2 cellular contexts compared by ENCODE assay signal in genomic region chr16:15782573-15783365, GRCh38.
A peak's percentile ranks its signal among the peaks of the same experiment; 100 is the strongest.
TF ChIP-seq lines count a peak whose summit lies in the region.

No MANE protein-coding gene starts in this region.

TF ChIP-seq in SK-N-SH, 30 proteins besides CTCF, POLR2A, EP300 and RAD21:
- TF ChIP-seq USF2 (IDR thresholded peaks at IDR 0.05; ENCODE audit: borderline replicate concordance, low read depth, low read length), result no peak
- no peak for TF ChIP-seq FOXJ3 (CRISPR knock-in tag; IDR thresholded peaks at IDR 0.05)
- TF ChIP-seq SMC3 (IDR thresholded peaks at IDR 0.05; ENCODE audit: low read depth, low read length), result no peak
- TF ChIP-seq JUND (IDR thresholded peaks at IDR 0.05), result no peak
- TF ChIP-seq USF1 (IDR thresholded peaks at IDR 0.05; ENCODE audit: borderline replicate concordance, low read depth), result no peak; the same call in 1 of the 2 replicates
- TF ChIP-seq FOXM1 (IDR thresholded peaks at IDR 0.05; ENCODE audit: low read depth), result no peak
- TF ChIP-seq ZBTB33 (IDR thresholded peaks at IDR 0.05; ENCODE audit: borderline replicate concordance, low read depth), result no peak
- TF ChIP-seq GABPA (IDR thresholded peaks at IDR 0.05; ENCODE audit: low read depth), result no peak
- no peak for TF ChIP-seq MXI1 (IDR thresholded peaks at IDR 0.05; ENCODE audit: low read depth, low read length)
- no peak for TF ChIP-seq PBX3 (IDR thresholded peaks at IDR 0.05)
- TF ChIP-seq ELF1 (IDR thresholded peaks at IDR 0.05), result no peak
- TF ChIP-seq MEF2A (IDR thresholded peaks at IDR 0.05; ENCODE audit: borderline replicate concordance, low read depth), result no peak
- no peak for TF ChIP-seq FOSL2 (IDR thresholded peaks at IDR 0.05; ENCODE audit: borderline replicate concordance, low read depth)
- no peak for TF ChIP-seq TAF1 (IDR thresholded peaks at IDR 0.05; ENCODE audit: borderline replicate concordance, low read depth, low read length)
- TF ChIP-seq GATA2 (CRISPR knock-in tag; IDR thresholded peaks at IDR 0.05), result no peak
- TF ChIP-seq NRF1 (IDR thresholded peaks at IDR 0.05; ENCODE audit: low read depth, low read length), result no peak
- TF ChIP-seq SIN3A (IDR thresholded peaks at IDR 0.05; ENCODE audit: borderline replicate concordance, low read depth, low read length), result no peak

TF ChIP-seq in H1, 55 proteins besides CTCF, POLR2A, EP300 and RAD21 (continued from another document):
- no peak for TF ChIP-seq GTF2F1 (IDR thresholded peaks at IDR 0.05; ENCODE audit: borderline replicate concordance, low read depth, low read length)
- TF ChIP-seq CHD7 (IDR thresholded peaks at IDR 0.05; ENCODE audit: insufficient replicate concordance, low read length), result no peak
- TF ChIP-seq ASH2L (IDR thresholded peaks at IDR 0.05; ENCODE audit: low read length), result no peak
- no peak for TF ChIP-seq HDAC6 (IDR thresholded peaks at IDR 0.05; ENCODE audit: low read depth, low read length)
- no peak for TF ChIP-seq RNF2 (IDR thresholded peaks at IDR 0.05; ENCODE audit: borderline replicate concordance, low read depth, low read length, missing control alignments, poor library complexity, severe bottlenecking)
- TF ChIP-seq SIRT6 (IDR thresholded peaks at IDR 0.05; ENCODE audit: low read length), result no peak
- 0 out of 2 replicates have a peak, but pooled peaks have one; percentile 50 for TF ChIP-seq YY1 (IDR thresholded peaks at IDR 0.05; ENCODE audit: low read depth, low read length)
